In genomic region chr3:52147804-52148203, GRCh38 we compare ENCODE assay signal across 22 cellular contexts. TPM values are rescaled to one million over a fixed set of nuclear protein-coding genes. Genes with fewer than 3 reads are reported as not detected.
A peak's percentile ranks its signal among the peaks of the same experiment; 100 is the strongest.
DNase-seq lines count a peak whose midpoint lies in the region; TF ChIP-seq lines count a peak whose summit lies in the region.
"Had no signal": no experiment of that assay in that cellular context is flagged by ENCODE, and none has a peak within 500 bp of the region (broad histone marks: within the 10 kb centered on the region; RNA-seq: fewer than 3 reads in every experiment).

No MANE protein-coding gene starts in this region.

- H3K4me2 ChIP-seq in neural progenitor cell: no peak overlapping the region

- H3K9ac ChIP-seq in neural progenitor cell: no peak overlapping the region

- TF ChIP-seq EP300 in suprapubic skin (IDR thresholded peaks at IDR 0.05): no peak

- peak overlapping the region; percentile 7 for H3K27ac Mint-ChIP-seq in neural progenitor cell
- H3K27ac Mint-ChIP-seq: CD4-positive, alpha-beta memory T cell had no signal

- no peaks in the 10 kb centered on the region for H3K9me3 ChIP-seq in neural progenitor cell (ENCODE audit: low read depth)
- H3K9me3 ChIP-seq in suprapubic skin: no peaks in the 10 kb centered on the region
- H3K9me3 ChIP-seq: Caco-2 had no signal

- peaks cover 10% of the 10 kb centered on the region for H3K4me1 Mint-ChIP-seq in neural progenitor cell

- peaks cover 6% of the 10 kb centered on the region for H3K36me3 Mint-ChIP-seq in neural progenitor cell
- H3K36me3 Mint-ChIP-seq: CD4-positive, alpha-beta memory T cell had no signal

- H4K20me1 ChIP-seq in neural progenitor cell (ENCODE audit: low read depth): peaks cover 11% of the 10 kb centered on the region

- H3K27ac ChIP-seq in neural progenitor cell (no peak overlapping the region), suprapubic skin (no peak overlapping the region)
- H3K27ac ChIP-seq: SK-N-MC had no signal

- no peak for TF ChIP-seq CTCF in neural progenitor cell (IDR thresholded peaks at IDR 0.05)
- TF ChIP-seq CTCF in suprapubic skin (IDR thresholded peaks at IDR 0.05): no peak

- H3K36me3 ChIP-seq in neural progenitor cell (no peaks in the 10 kb centered on the region), suprapubic skin (no peaks in the 10 kb centered on the region)

- no peaks in the 10 kb centered on the region for H3K9me3 Mint-ChIP-seq in neural progenitor cell
- H3K9me3 Mint-ChIP-seq: CD4-positive, alpha-beta memory T cell had no signal

- 96% methylated on average over 8 of the region's 8 CpGs for WGBS in suprapubic skin

- H3K4me3 Mint-ChIP-seq in neural progenitor cell: no peak overlapping the region
- H3K4me3 Mint-ChIP-seq: CD4-positive, alpha-beta memory T cell had no signal

- peaks cover 5% of the 10 kb centered on the region for H3F3A ChIP-seq in neural progenitor cell (ENCODE audit: low read depth)

- peaks cover 18% of the 10 kb centered on the region for H3K79me2 ChIP-seq in neural progenitor cell (ENCODE audit: low read depth)

- TF ChIP-seq POLR2A in suprapubic skin (IDR thresholded peaks at IDR 0.05): no peak

- H2AFZ ChIP-seq in neural progenitor cell (replicated peaks): no peak overlapping the region

- H3K4me1 ChIP-seq in neural progenitor cell (peaks cover 3% of the 10 kb centered on the region), suprapubic skin (peaks cover 6% of the 10 kb centered on the region)
- H3K4me1 ChIP-seq: Caco-2 had no signal

- H3K27me3 ChIP-seq in neural progenitor cell (no peaks in the 10 kb centered on the region), suprapubic skin (no peaks in the 10 kb centered on the region)

- DNase-seq in AG08396 (ENCODE audit: low spot score) (peak; percentile 42), NCI-H526 treated with DMSO at 0.1 percent for 48 hours (lab: John Stamatoyannopoulos, UW) (peak; percentile 26), fibroblast of peridontal ligament (ENCODE audit: extremely low read depth) (peak; percentile 12), neural progenitor cell (ENCODE audit: low spot score) (no peak), NCI-H524 (lab: John Stamatoyannopoulos, UW) (no peak), suprapubic skin (ENCODE audit: low spot score in 2 of 2) (no peak)
- DNase-seq in central memory CD4-positive, alpha-beta T cell: no peak
- DNase-seq: AML-193; C1 segment of cervical spinal cord; Caco-2; CD4-positive, alpha-beta memory T cell; DMS 273 treated with DMSO at 0.1 percent for 48 hours; DND-41; NCI-H1105 treated with DMSO at 0.1 percent for 48 hours; NCI-H146; NCI-H1930; NCI-H2107; NCI-H446; NCI-H69; SIG-M5 had no signal

- H3K4me3 ChIP-seq in neural progenitor cell (no peak overlapping the region), suprapubic skin (no peak overlapping the region)
- H3K4me3 ChIP-seq: K562, SK-N-MC had no signal

- no peaks in the 10 kb centered on the region for H3K27me3 Mint-ChIP-seq in neural progenitor cell (ENCODE audit: insufficient read depth, low read depth)
- H3K27me3 Mint-ChIP-seq: CD4-positive, alpha-beta memory T cell had no signal

RNA-seq across cellular contexts. Expression of gene POC1A, which starts 6.4 kb away (rescaled TPM):
- total RNA-seq in neural progenitor cell (ENCODE audit: low replicate concordance) (10.3 and 18.7 TPM in 2 replicates), suprapubic skin (1 to 10 TPM; 1.1 to 4.8 (median 1.6) TPM)

RNA-seq across cellular contexts. Expression of gene ALAS1, which starts 50.2 kb away (rescaled TPM):
- total RNA-seq in neural progenitor cell (ENCODE audit: low replicate concordance): 35.0 and 54.9 TPM in 2 replicates
- 10 to 100 TPM; 28.8 to 54.4 (median 31.9) TPM for total RNA-seq in suprapubic skin

Comparison
In these comparisons a context has a peak if more than half of its experiments do, and no peak if none do; other contexts are left out.
1. DNase-seq: peak in AG08396 (single experiment), NCI-H526 treated with DMSO at 0.1 percent for 48 hours (single experiment) and fibroblast of peridontal ligament (single experiment); none in neural progenitor cell (single experiment), NCI-H524 (0 of 2), suprapubic skin (0 of 2) and central memory CD4-positive, alpha-beta T cell (single experiment).